21 cellular contexts compared by ENCODE assay signal in the genomic region with DNA sequence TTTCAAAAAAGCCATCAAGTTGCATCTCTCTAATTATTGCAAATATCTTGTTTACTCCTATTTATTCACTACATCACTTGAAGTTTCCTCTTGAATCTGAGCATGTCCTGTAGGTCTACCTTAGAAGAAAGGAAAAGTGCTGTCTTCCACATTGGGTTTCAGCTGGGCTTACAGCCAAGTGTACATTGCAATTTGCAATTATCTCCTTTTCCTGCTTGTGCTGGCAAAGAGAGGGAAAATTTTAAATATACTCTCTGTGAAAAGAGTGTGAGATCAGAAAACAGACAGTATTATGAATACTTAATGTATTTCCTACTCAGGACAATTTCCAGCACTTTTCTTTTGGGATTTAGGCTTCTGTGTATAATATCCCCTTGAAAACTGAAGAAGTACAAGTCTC.
DNase-seq lines count a peak whose midpoint lies in the region; ATAC-seq and TF ChIP-seq lines count a peak whose summit lies in the region.
"Had no signal": no experiment of that assay in that cellular context is flagged by ENCODE, and none has a peak within 500 bp of the region (broad histone marks: within the 10 kb centered on the region; RNA-seq: fewer than 3 reads in every experiment).

No MANE protein-coding gene starts in this region.

- H3K4me3 Mint-ChIP-seq in natural killer cell = no peak overlapping the region
- H3K4me3 Mint-ChIP-seq: activated CD4-positive, alpha-beta T cell treated with anti-CD3 and anti-CD28 coated beads, Interleukin-2, amount 10 ng/mL, durations not matched to agents 24 days and 14 days; activated T-cell treated with anti-CD3 and anti-CD28 coated beads, Interleukin-2, amount 50 U/mL, for 4 hours; IgD-negative memory B cell; nephron progenitor cell; stimulated activated memory B cell treated with anti-CD40 and anti-IgM and Interleukin-4, amounts not matched to agents 10 μg/mL and 1 μg/mL and 100 μg/mL, for 72 hours had no signal

- DNase-seq in DMS79 treated with DMSO at 0.1 percent for 48 hours (lab: John Stamatoyannopoulos, UW) = peak; percentile 30
- DNase-seq in NCI-H1436 treated with DMSO at 0.1 percent for 48 hours (lab: John Stamatoyannopoulos, UW) = peak; percentile 88
- DNase-seq in NCI-H2196 (lab: John Stamatoyannopoulos, UW; ENCODE audit: unreplicated experiment) = peak; percentile 45
- DNase-seq in RPMI8226 = peak; percentile 16
- DNase-seq in natural killer cell = no peak
- DNase-seq: activated CD4-positive, alpha-beta T cell treated with anti-CD3 and anti-CD28 coated beads, Interleukin-2, amount 10 ng/mL, durations not matched to agents 24 days and 14 days; activated T-cell treated with anti-CD3 and anti-CD28 coated beads, Interleukin-2, amount 50 U/mL, for 4 hours; body of pancreas; cerebellar nuclear complex; glutamatergic neuron; lower lobe of right lung; NCI-H187 treated with DMSO at 0.1 percent for 48 hours; nephron progenitor cell; pancreas; spleen; stimulated activated CD4-positive, alpha-beta T cell treated with anti-CD3 and anti-CD28 coated beads, Interleukin-4, amount 100 ng/mL, for 1 hour; T-helper 2 cell had no signal

- intact Hi-C loops in natural killer cell (cut with micrococcal nuclease) = no loop called here

- no peaks in the 10 kb centered on the region for H3K36me3 Mint-ChIP-seq in natural killer cell
- H3K36me3 Mint-ChIP-seq: IgD-negative memory B cell; stimulated activated memory B cell treated with anti-CD40 and anti-IgM and Interleukin-4, amounts not matched to agents 10 μg/mL and 1 μg/mL and 100 μg/mL, for 72 hours had no signal

- peaks cover 6 to 15% of the 10 kb centered on the region in 2 donors for H3K9me3 Mint-ChIP-seq in natural killer cell

- ATAC-seq in GM18498 (IDR thresholded peaks at IDR 0.05; ENCODE audit: unreplicated experiment) (no peak), natural killer cell (no peak), GM19023 (IDR thresholded peaks at IDR 0.05; ENCODE audit: unreplicated experiment) (no peak)
- ATAC-seq: activated T-cell treated with anti-CD3 and anti-CD28 coated beads, Interleukin-2, amount 50 U/mL, for 4 hours; body of pancreas; lower lobe of right lung; pancreas; stimulated activated memory B cell treated with anti-CD40 and anti-IgM and Interleukin-4, amounts not matched to agents 10 μg/mL and 1 μg/mL and 100 μg/mL, for 72 hours had no signal

- no peak for TF ChIP-seq CTCF in natural killer cell (IDR thresholded peaks at IDR 0.05)

- H3K27ac Mint-ChIP-seq in natural killer cell = no peak overlapping the region
- H3K27ac Mint-ChIP-seq: activated CD4-positive, alpha-beta T cell treated with anti-CD3 and anti-CD28 coated beads, Interleukin-2, amount 10 ng/mL, durations not matched to agents 24 days and 14 days; IgD-negative memory B cell; nephron progenitor cell; stimulated activated memory B cell treated with anti-CD40 and anti-IgM and Interleukin-4, amounts not matched to agents 10 μg/mL and 1 μg/mL and 100 μg/mL, for 72 hours had no signal

- no peaks in the 10 kb centered on the region for H3K27me3 Mint-ChIP-seq in natural killer cell (ENCODE audit: low read depth in 2 of 2)
- H3K27me3 Mint-ChIP-seq: activated CD4-positive, alpha-beta T cell treated with anti-CD3 and anti-CD28 coated beads, Interleukin-2, amount 10 ng/mL, durations not matched to agents 24 days and 14 days; IgD-negative memory B cell; stimulated activated memory B cell treated with anti-CD40 and anti-IgM and Interleukin-4, amounts not matched to agents 10 μg/mL and 1 μg/mL and 100 μg/mL, for 72 hours had no signal

- no peaks in the 10 kb centered on the region for H3K4me1 Mint-ChIP-seq in natural killer cell
- H3K4me1 Mint-ChIP-seq: activated CD4-positive, alpha-beta T cell treated with anti-CD3 and anti-CD28 coated beads, Interleukin-2, amount 10 ng/mL, durations not matched to agents 24 days and 14 days; IgD-negative memory B cell; nephron progenitor cell; stimulated activated memory B cell treated with anti-CD40 and anti-IgM and Interleukin-4, amounts not matched to agents 10 μg/mL and 1 μg/mL and 100 μg/mL, for 72 hours had no signal
